In genomic region chr19:34556500-34556899, GRCh38 we compare ENCODE assay signal across 8 cellular contexts.
A peak's percentile ranks its signal among the peaks of the same experiment; 100 is the strongest.
DNase-seq lines count a peak whose midpoint lies in the region; ATAC-seq, FAIRE-seq and TF ChIP-seq lines count a peak whose summit lies in the region.

No MANE protein-coding gene starts in this region.

- peak in 1 of 2 experiments; percentile 42; a peak in 2 of 5 replicates for TF ChIP-seq RAD21 in A549 (conservative IDR thresholded peaks at IDR 0.05 in 1 of 2, IDR thresholded peaks at IDR 0.05 in 1 of 2)

- TF ChIP-seq CTCF in A549 (IDR thresholded peaks at IDR 0.05) (peak; percentile 25; the same call in 2 of the 3 replicates), GM12875 (IDR thresholded peaks at IDR 0.05; ENCODE audit: borderline replicate concordance, insufficient read depth, low read depth, low read length) (peak; percentile 27; the same call in 1 of the 2 replicates)

- no peaks in the 10 kb centered on the region for H3K4me1 ChIP-seq in A549

- no peak overlapping the region for H3K4me3 ChIP-seq in A549
- no peak overlapping the region for H3K4me3 ChIP-seq in GM12875 (ENCODE audit: low read depth, low read length)

- H3K9me3 ChIP-seq in A549 = peaks cover 26% of the 10 kb centered on the region

- TF ChIP-seq POLR2A in A549 (IDR thresholded peaks at IDR 0.05; ENCODE audit: low read length) = no peak

- DNase-seq in A549 (ENCODE audit: low read depth in 1 of 2, low spot score in 1 of 2) = peak in 1 of 2 experiments; percentile 27
- DNase-seq in RKO (ENCODE audit: low spot score) = peak; percentile 20
- DNase-seq in Right ventricle myocardium superior = no peak
- no peak for DNase-seq in GOT3 (lab: John Stamatoyannopoulos, UW)
- no peak for DNase-seq in T-helper 2 cell
- DNase-seq in foreskin melanocyte = no peak

- 0% methylated on average over 3 of the region's 3 CpGs for WGBS in A549 (ENCODE audit: missing lambda C conversion rate)

- ATAC-seq in A549 = peak in 1 of 2 experiments; percentile 71; a peak in 3 of 6 replicates
- ATAC-seq in Right ventricle myocardium superior (ENCODE audit: poor library complexity) = peak; percentile 70
- no peak for ATAC-seq in HG02885 (IDR thresholded peaks at IDR 0.05; ENCODE audit: poor library complexity, unreplicated experiment)

- no peak for TF ChIP-seq EP300 in A549 (IDR thresholded peaks at IDR 0.05)

- CTCF ChIA-PET in A549 (lab: Yijun Ruan, JAX) = interaction anchor here (1.5 to 1.7 kb wide), 2 partner anchors 11 to 19 kb away, joined by 4 to 5 read pairs; no protein-coding TSS in a partner anchor

- intact Hi-C loops in Right ventricle myocardium superior (cut with DNase I) = loop anchor here (5.0 kb wide), 1 partner anchor 156 kb away; no protein-coding TSS in a partner anchor

- peak; percentile 68 for FAIRE-seq in A549 (lab: Jason Lieb, UNC)

- no peak overlapping the region for H3K4me2 ChIP-seq in A549

- POLR2A ChIA-PET in A549 (lab: Yijun Ruan, JAX) = no interaction called here

- H3K27ac ChIP-seq in A549 = no peak overlapping the region

TF ChIP-seq in A549, 52 proteins besides CTCF, POLR2A, EP300 and RAD21:
- TF ChIP-seq MAZ (IDR thresholded peaks at IDR 0.05; ENCODE audit: borderline replicate concordance, low read depth, low read length) (no peak), PHF8 (IDR thresholded peaks at IDR 0.05; ENCODE audit: borderline replicate concordance, low read depth) (no peak), JUN (IDR thresholded peaks at IDR 0.05) (no peak)
